In the genomic region with DNA sequence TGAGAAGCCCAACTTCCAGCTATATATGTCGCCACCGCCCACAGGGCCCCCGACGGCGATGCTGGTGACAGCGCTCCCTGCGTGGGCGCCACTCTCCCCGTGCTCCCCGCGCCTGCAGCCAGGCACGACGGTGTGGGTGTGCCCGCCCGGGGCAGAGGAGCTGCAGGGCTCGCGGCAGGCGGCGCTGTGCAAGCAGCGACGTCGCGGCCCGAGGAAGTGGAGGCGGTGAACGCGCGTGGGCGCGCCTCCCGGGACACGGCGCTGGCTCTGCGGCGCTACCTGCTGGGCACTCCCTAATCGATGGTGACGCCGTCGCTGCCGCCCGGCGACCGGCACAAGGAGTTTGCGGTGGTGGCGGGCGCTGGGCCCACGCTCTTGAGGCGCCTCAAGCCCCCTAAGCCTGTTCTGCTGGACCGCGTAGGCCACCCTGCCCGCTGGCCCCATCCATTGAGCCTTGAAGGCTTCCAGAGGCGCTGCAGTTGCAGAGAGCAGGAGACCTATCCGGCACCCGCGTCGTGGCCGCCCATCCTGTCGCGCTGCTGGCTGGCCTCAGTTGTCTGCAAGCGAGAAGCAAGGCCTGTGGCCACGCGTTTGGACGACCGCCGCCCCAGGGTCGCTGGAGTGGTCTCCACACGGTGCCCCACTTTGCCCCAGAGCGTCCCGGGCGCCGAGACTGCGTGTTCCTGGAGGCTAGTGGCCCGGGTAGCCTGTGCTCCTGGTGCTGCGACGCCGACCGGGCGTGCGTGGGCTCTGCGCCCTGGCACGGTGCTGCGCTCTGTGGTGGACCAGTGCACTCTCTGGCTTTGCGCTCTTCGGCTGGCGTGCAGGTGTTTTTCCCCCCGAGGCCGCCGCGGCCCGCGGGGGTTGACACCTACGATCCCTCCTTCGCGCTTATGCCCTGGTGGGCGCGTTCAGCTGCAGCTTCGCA, we compare ENCODE assay signal across 9 cellular contexts. TPM values are rescaled to one million over a fixed set of nuclear protein-coding genes. Genes with fewer than 3 reads are reported as not detected.
DNase-seq lines count a peak whose midpoint lies in the region; ATAC-seq, FAIRE-seq and TF ChIP-seq lines count a peak whose summit lies in the region.
"Had no signal": no experiment of that assay in that cellular context is flagged by ENCODE, and none has a peak within 500 bp of the region (broad histone marks: within the 10 kb centered on the region; RNA-seq: fewer than 3 reads in every experiment).

No MANE protein-coding gene starts in this region.

- peak overlapping the region; percentile 11 to 61 for H3K27ac Mint-ChIP-seq in T-cell
- no peak overlapping the region for H3K27ac Mint-ChIP-seq in activated naive CD8-positive, alpha-beta T cell treated with anti-CD3 and anti-CD28 coated beads, Interleukin-2, amount 10 ng/mL, durations not matched to agents 7 days and 5 days

- peak; percentile 40 for TF ChIP-seq CTCF in D721Med (IDR thresholded peaks at IDR 0.05; ENCODE audit: insufficient read depth, missing control alignments)

- peaks cover 36 to 51% (median 44%) of the 10 kb centered on the region in 3 donors for H3K4me1 Mint-ChIP-seq in T-cell
- H3K4me1 Mint-ChIP-seq in activated naive CD8-positive, alpha-beta T cell treated with anti-CD3 and anti-CD28 coated beads, Interleukin-2, amount 10 ng/mL, durations not matched to agents 7 days and 5 days = peaks cover 7% of the 10 kb centered on the region

- peaks cover 0 to 4% of the 10 kb centered on the region in 2 donors for H3K27me3 Mint-ChIP-seq in T-cell
- H3K27me3 Mint-ChIP-seq in activated naive CD8-positive, alpha-beta T cell treated with anti-CD3 and anti-CD28 coated beads, Interleukin-2, amount 10 ng/mL, durations not matched to agents 7 days and 5 days = peaks cover 25% of the 10 kb centered on the region

- H3K4me3 Mint-ChIP-seq in T-cell = peak overlapping the region; percentile 69 to 80 (median 72)
- H3K4me3 Mint-ChIP-seq in activated naive CD8-positive, alpha-beta T cell treated with anti-CD3 and anti-CD28 coated beads, Interleukin-2, amount 10 ng/mL, durations not matched to agents 7 days and 5 days = peak overlapping the region; percentile 47

- FAIRE-seq in D721Med (lab: Jason Lieb, UNC) = no peak
- no peak for FAIRE-seq in HTR-8/SVneo (lab: Jason Lieb, UNC)
- FAIRE-seq: frontal cortex had no signal

- no peaks in the 10 kb centered on the region for H3K9me3 Mint-ChIP-seq in T-cell
- no peaks in the 10 kb centered on the region for H3K9me3 Mint-ChIP-seq in activated naive CD8-positive, alpha-beta T cell treated with anti-CD3 and anti-CD28 coated beads, Interleukin-2, amount 10 ng/mL, durations not matched to agents 7 days and 5 days

- ATAC-seq in T-cell (replicated peaks in 1 of 4) = peak; percentile 98 to 100 (median 98)
- ATAC-seq in activated naive CD8-positive, alpha-beta T cell treated with anti-CD3 and anti-CD28 coated beads, Interleukin-2, amount 10 ng/mL, durations not matched to agents 7 days and 5 days (ENCODE audit: low read depth) = peak; percentile 91
- peak; percentile 74 for ATAC-seq in left lobe of liver
- no peak for ATAC-seq in GM21423 (IDR thresholded peaks at IDR 0.05; ENCODE audit: unreplicated experiment)

- CTCF ChIA-PET in T-cell (lab: Charles Lee) = interaction anchor here (0.5 to 1.5 kb wide), 6 partner anchors 11 to 267 kb away, joined by 3 to 5 read pairs (median 4); partner anchors contain the start of gene ALKBH6 (in 1 of the 2)

- POLR2A ChIA-PET in T-cell (lab: Charles Lee) = no interaction called here
- POLR2A ChIA-PET in activated naive CD8-positive, alpha-beta T cell treated with anti-CD3 and anti-CD28 coated beads, Interleukin-2, amount 10 ng/mL, durations not matched to agents 7 days and 5 days (lab: Charles Lee) = interaction anchor here (1.0 to 1.3 kb wide), 4 partner anchors 55 to 312 kb away, joined by 3 to 4 read pairs (median 3); partner anchors contain the start of genes ALKBH6, COX6B1 and THAP8

- H3K36me3 Mint-ChIP-seq in T-cell = no peaks in the 10 kb centered on the region
- H3K36me3 Mint-ChIP-seq in activated naive CD8-positive, alpha-beta T cell treated with anti-CD3 and anti-CD28 coated beads, Interleukin-2, amount 10 ng/mL, durations not matched to agents 7 days and 5 days = no peaks in the 10 kb centered on the region

- DNase-seq in D721Med (ENCODE audit: insufficient read length, low spot score) (no peak), T-cell (peak; percentile 67 to 88 (median 78)), left lobe of liver (ENCODE audit: low spot score) (no peak), HTR-8/SVneo (ENCODE audit: insufficient read length, low spot score) (no peak), LoVo (ENCODE audit: low spot score) (no peak)
- peak; percentile 75 for DNase-seq in activated naive CD8-positive, alpha-beta T cell treated with anti-CD3 and anti-CD28 coated beads, Interleukin-2, amount 10 ng/mL, durations not matched to agents 7 days and 5 days
- DNase-seq in stimulated activated CD8-positive, alpha-beta memory T cell treated with anti-CD3 and anti-CD28 coated beads, Interleukin-15, amount 100 ng/mL, for 1 hour (ENCODE audit: low read depth) = peak; percentile 52

RNA-seq across cellular contexts. Expression of gene LRFN3, which starts 23.1 kb away (rescaled TPM):
- total RNA-seq in T-cell (10 to 100 TPM in 4 of 5 donors, 1 to 10 TPM in 1; 9.2 to 20.8 (median 15.3) TPM), left lobe of liver (8.4 TPM)
- 10 to 100 TPM; 10.7 to 12.4 TPM for total RNA-seq in activated naive CD8-positive, alpha-beta T cell treated with anti-CD3 and anti-CD28 coated beads, Interleukin-2, amount 10 ng/mL, durations not matched to agents 7 days and 5 days

RNA-seq across cellular contexts. Expression of gene SDHAF1, which starts 35.7 kb away (rescaled TPM):
- total RNA-seq in T-cell (10 to 100 TPM; 10.2 to 30.5 (median 27.3) TPM), left lobe of liver (13.9 TPM)
- 10 to 100 TPM; 22.2 to 22.8 TPM for total RNA-seq in activated naive CD8-positive, alpha-beta T cell treated with anti-CD3 and anti-CD28 coated beads, Interleukin-2, amount 10 ng/mL, durations not matched to agents 7 days and 5 days

RNA-seq across cellular contexts. Expression of gene SYNE4, which starts 49.3 kb away (rescaled TPM):
- 1 to 10 TPM; 3.2 to 4.4 (median 3.7) TPM for total RNA-seq in T-cell
- 1 to 10 TPM; 3.3 to 3.8 TPM for total RNA-seq in activated naive CD8-positive, alpha-beta T cell treated with anti-CD3 and anti-CD28 coated beads, Interleukin-2, amount 10 ng/mL, durations not matched to agents 7 days and 5 days
- 6.5 TPM for total RNA-seq in left lobe of liver
- total RNA-seq: frontal cortex had no signal

RNA-seq across cellular contexts. Expression of gene TYROBP, which starts 51.2 kb away (rescaled TPM):
- total RNA-seq in T-cell = 1 to 10 TPM; 2.3 to 7.0 (median 2.9) TPM
- total RNA-seq in activated naive CD8-positive, alpha-beta T cell treated with anti-CD3 and anti-CD28 coated beads, Interleukin-2, amount 10 ng/mL, durations not matched to agents 7 days and 5 days = 10 to 100 TPM; 10.6 to 11.2 TPM
- total RNA-seq in left lobe of liver = 20.2 TPM

RNA-seq across cellular contexts. Expression of gene ALKBH6, which starts 54.7 kb away (rescaled TPM):
- total RNA-seq in T-cell (10 to 100 TPM; 42.6 to 61.4 (median 51.2) TPM), left lobe of liver (10.3 TPM)
- total RNA-seq in activated naive CD8-positive, alpha-beta T cell treated with anti-CD3 and anti-CD28 coated beads, Interleukin-2, amount 10 ng/mL, durations not matched to agents 7 days and 5 days = 10 to 100 TPM; 56.4 to 61.1 TPM

Comparison
In these comparisons a context has a peak if more than half of its experiments do, and no peak if none do; other contexts are left out.
1. DNase-seq: peak in T-cell (34 of 34), activated naive CD8-positive, alpha-beta T cell treated with anti-CD3 and anti-CD28 coated beads, Interleukin-2, amount 10 ng/mL, durations not matched to agents 7 days and 5 days (single experiment) and stimulated activated CD8-positive, alpha-beta memory T cell treated with anti-CD3 and anti-CD28 coated beads, Interleukin-15, amount 100 ng/mL, for 1 hour (single experiment); none in D721Med (single experiment), left lobe of liver (single experiment), HTR-8/SVneo (single experiment) and LoVo (single experiment).